Comparison of ENCODE assay signal across 16 cellular contexts in genomic region chr10:33461295-33461640, GRCh38.
"Had no signal": no experiment of that assay in that cellular context is flagged by ENCODE, and none has a peak within 500 bp of the region (broad histone marks: within the 10 kb centered on the region; RNA-seq: fewer than 3 reads in every experiment).

No MANE protein-coding gene starts in this region.

- DNase-seq: activated CD4-positive, alpha-beta T cell treated with anti-CD3 and anti-CD28 coated beads, Interleukin-2, amount 50 U/mL, for 1 hour; activated CD4-positive, CD25-positive, alpha-beta regulatory T cell treated with anti-CD3 and anti-CD28 coated beads, Interleukin-2, amount 50 U/mL, for 72 hours; activated CD8-positive, alpha-beta memory T cell treated with anti-CD3 and anti-CD28 coated beads for 24 hours; activated CD8-positive, alpha-beta memory T cell treated with anti-CD3 and anti-CD28 coated beads, Interleukin-2, amount 50 U/mL, for 48 hours; activated effector memory CD4-positive, alpha-beta T cell treated with anti-CD3 and anti-CD28 coated beads, Interleukin-2, amount 50 U/mL, for 16 hours; activated naive CD4-positive, alpha-beta T cell treated with anti-CD3 and anti-CD28 coated beads, Interleukin-2, amount 50 U/mL, for 16 hours; activated T-cell treated with anti-CD3 and anti-CD28 coated beads, Interleukin-2, amount 50 U/mL, for 48 hours; dermis blood vessel endothelial cell; effector memory CD4-positive, alpha-beta T cell; occipital lobe; stimulated activated naive CD8-positive, alpha-beta T cell treated with anti-CD3 and anti-CD28 coated beads, Interleukin-15, Interleukin-2, amounts not matched to agents 100 U/mL and 50 U/mL, for 24 hours; substantia nigra had no signal

- H3K27me3 ChIP-seq: esophagus muscularis mucosa, hepatocyte had no signal

- H3K36me3 ChIP-seq: esophagus muscularis mucosa had no signal

- H3K27ac ChIP-seq: hepatocyte, VCaP had no signal

- H2AFZ ChIP-seq: hepatocyte had no signal

- H3K79me2 ChIP-seq: hepatocyte had no signal

- H3K4me3 ChIP-seq: esophagus muscularis mucosa, hepatocyte, lung had no signal

- H3K9me3 ChIP-seq: esophagus muscularis mucosa had no signal

- ATAC-seq: stimulated activated naive CD8-positive, alpha-beta T cell treated with anti-CD3 and anti-CD28 coated beads, Interleukin-15, Interleukin-2, amounts not matched to agents 100 U/mL and 50 U/mL, for 24 hours had no signal
